In genomic region chr17:68564415-68565111, GRCh38 we compare ENCODE assay signal across 20 cellular contexts. TPM values are rescaled to one million over a fixed set of nuclear protein-coding genes. Genes with fewer than 3 reads are reported as not detected.
"Had no signal": no experiment of that assay in that cellular context is flagged by ENCODE, and none has a peak within 500 bp of the region (broad histone marks: within the 10 kb centered on the region; RNA-seq: fewer than 3 reads in every experiment).

No MANE protein-coding gene starts in this region.

- H3K4me1 ChIP-seq: parathyroid adenoma, transverse colon had no signal

- DNase-seq: activated CD4-positive, alpha-beta memory T cell treated with anti-CD3 and anti-CD28 coated beads, Interleukin-2, amount 10 ng/mL, durations not matched to agents 7 days and 5 days; activated CD4-positive, alpha-beta T cell treated with anti-CD3 and anti-CD28 coated beads, Interleukin-2, amount 10 ng/mL, durations not matched to agents 24 days and 14 days; activated effector memory CD4-positive, alpha-beta T cell treated with anti-CD3 and anti-CD28 coated beads, Interleukin-2, amount 50 U/mL, for 16 hours; activated naive CD4-positive, alpha-beta T cell treated with anti-CD3 and anti-CD28 coated beads, Interleukin-2, amount 10 ng/mL, durations not matched to agents 7 days and 5 days; activated naive CD8-positive, alpha-beta T cell treated with anti-CD3 and anti-CD28 coated beads, Interleukin-2, amount 50 U/mL, for 24 hours; activated T-cell treated with anti-CD3 and anti-CD28 coated beads for 4 hours; effector memory CD4-positive, alpha-beta T cell; foreskin fibroblast; lower lobe of right lung; right cardiac atrium; stimulated activated CD4-positive, alpha-beta T cell treated with anti-CD3 and anti-CD28 coated beads, Interleukin-15, amount 100 ng/mL, for 24 hours; stomach; transverse colon had no signal

- H3K27me3 ChIP-seq: stomach, transverse colon had no signal

- H3K36me3 ChIP-seq: lower lobe of right lung, stomach, transverse colon had no signal

- H3K27ac ChIP-seq: lower lobe of right lung, parathyroid adenoma, stomach, transverse colon had no signal

- H3K4me3 ChIP-seq: lower lobe of right lung, stomach, transverse colon had no signal

- H3K9me3 ChIP-seq: lower lobe of right lung, stomach, transverse colon had no signal

- FAIRE-seq: endothelial cell of umbilical vein had no signal

RNA-seq across cellular contexts. Expression of gene FAM20A, which starts 36.6 kb away (rescaled TPM):
- total RNA-seq: activated CD4-positive, alpha-beta memory T cell treated with anti-CD3 and anti-CD28 coated beads, Interleukin-2, amount 10 ng/mL, durations not matched to agents 7 days and 5 days; activated CD4-positive, alpha-beta T cell treated with anti-CD3 and anti-CD28 coated beads, Interleukin-2, amount 10 ng/mL, durations not matched to agents 24 days and 14 days; dermis microvascular lymphatic vessel endothelial cell; endothelial cell of umbilical vein; glomerular endothelial cell; natural killer cell treated with Interleukin-12 subunit alpha and Interleukin-12 subunit beta and Interleukin-15 and Interleukin-18, amount 100 ng/mL, for 72 hours; pulmonary artery endothelial cell; T-helper 2 cell treated with Interferon-gamma antibody and Interleukin-4, amounts not matched to agents 100 ng/mL and 5 ng/mL, for 36 hours had no signal
